12 cellular contexts compared by ENCODE assay signal in genomic region chr2:58553937-58554336, GRCh38.
DNase-seq lines count a peak whose midpoint lies in the region; ATAC-seq and TF ChIP-seq lines count a peak whose summit lies in the region.
"Had no signal": no experiment of that assay in that cellular context is flagged by ENCODE, and none has a peak within 500 bp of the region (broad histone marks: within the 10 kb centered on the region; RNA-seq: fewer than 3 reads in every experiment).

No MANE protein-coding gene starts in this region.

- no peaks in the 10 kb centered on the region for H3K4me1 ChIP-seq in SK-N-SH (ENCODE audit: control insufficient read depth in 1 of 2, insufficient read depth in 2 of 2, low read depth in 1 of 2, low read length in 1 of 2)
- H3K4me1 ChIP-seq: HAP-1, Peyer's patch had no signal

- ATAC-seq in GM21619 (IDR thresholded peaks at IDR 0.05; ENCODE audit: unreplicated experiment): peak; percentile 47

- H3K36me3 ChIP-seq in SK-N-SH (replicated peaks in 1 of 2; ENCODE audit: control insufficient read depth in 1 of 2, insufficient read depth in 2 of 2, low read length in 1 of 2): no peaks in the 10 kb centered on the region
- H3K36me3 ChIP-seq: HAP-1, Peyer's patch had no signal

- H3K79me2 ChIP-seq in SK-N-SH (ENCODE audit: insufficient read depth): no peaks in the 10 kb centered on the region

- no peaks in the 10 kb centered on the region for H3K27me3 ChIP-seq in SK-N-SH (ENCODE audit: insufficient read depth)
- H3K27me3 ChIP-seq: Peyer's patch had no signal

- H3K9ac ChIP-seq in SK-N-SH: no peak overlapping the region

- no peak overlapping the region for H3K4me2 ChIP-seq in SK-N-SH

- no peaks in the 10 kb centered on the region for H3K9me3 ChIP-seq in SK-N-SH
- H3K9me3 ChIP-seq: HAP-1, Peyer's patch had no signal

- no peaks in the 10 kb centered on the region for H3F3A ChIP-seq in SK-N-SH (replicated peaks; ENCODE audit: insufficient read depth)

- DNase-seq in D341Med (ENCODE audit: low spot score) (peak; percentile 33), SK-N-SH (no peak), kidney tubule cell (ENCODE audit: low spot score) (peak; percentile 17), SIG-M5 (lab: John Stamatoyannopoulos, UW) (no peak)
- DNase-seq in activated CD4-positive, alpha-beta T cell treated with anti-CD3 and anti-CD28 coated beads, Interleukin-2, amount 50 U/mL, for 1 hour: no peak
- DNase-seq in NK-92 treated with Interleukin-12 subunit alpha and Interleukin-12 subunit beta, amount 100 ng/mL, for 24 hours (lab: John Stamatoyannopoulos, UW): no peak
- DNase-seq in stimulated activated CD4-positive, alpha-beta T cell treated with anti-CD3 and anti-CD28 coated beads, Interleukin-15, amount 100 ng/mL, for 24 hours: no peak
- DNase-seq: activated CD4-positive, alpha-beta T cell treated with anti-CD3 and anti-CD28 coated beads, Interleukin-2, amount 10 ng/mL, durations not matched to agents 7 days and 5 days; Peyer's patch; stimulated activated CD8-positive, alpha-beta memory T cell treated with anti-CD3 and anti-CD28 coated beads, Interleukin-4, amount 100 ng/mL, for 48 hours had no signal

- H3K27ac ChIP-seq in SK-N-SH (ENCODE audit: low read depth in 2 of 2, low read length in 1 of 2): no peak overlapping the region
- H3K27ac ChIP-seq: Peyer's patch had no signal

- WGBS in SK-N-SH (ENCODE audit: low lambda C conversion rate): 39% methylated on average over 2 of the region's 2 CpGs

- CTCF ChIA-PET in SK-N-SH (lab: Yijun Ruan, JAX): interaction anchor here (1.0 to 1.7 kb wide), 6 partner anchors 18 to 796 kb away, joined by 3 to 5 read pairs (median 3); no protein-coding TSS in a partner anchor

- no peaks in the 10 kb centered on the region for H4K20me1 ChIP-seq in SK-N-SH (ENCODE audit: insufficient read depth)

- TF ChIP-seq CTCF in SK-N-SH (IDR thresholded peaks at IDR 0.05): no peak; the same call in 1 of the 2 replicates

- H2AFZ ChIP-seq in SK-N-SH (ENCODE audit: low read depth): no peak overlapping the region

- POLR2A ChIA-PET in SK-N-SH (lab: Yijun Ruan, JAX): no interaction called here

- H3K4me3 ChIP-seq in SK-N-SH (ENCODE audit: low read depth in 2 of 2, low read length in 1 of 2): no peak overlapping the region
- H3K4me3 ChIP-seq: HAP-1, Peyer's patch had no signal

- no peaks in the 10 kb centered on the region for H3K9me2 ChIP-seq in SK-N-SH

- no peak for TF ChIP-seq EP300 in SK-N-SH (IDR thresholded peaks at IDR 0.05; ENCODE audit: borderline replicate concordance in 1 of 2, low read depth in 1 of 2, low read length in 1 of 2)

- TF ChIP-seq RAD21 in SK-N-SH (IDR thresholded peaks at IDR 0.05; ENCODE audit: low read length): peak; percentile 50

TF ChIP-seq in SK-N-SH, 30 proteins besides CTCF, POLR2A, EP300 and RAD21:
- TF ChIP-seq CHD2 (IDR thresholded peaks at IDR 0.05; ENCODE audit: low read length, partially characterized antibody) (no peak), GATA2 (CRISPR knock-in tag; IDR thresholded peaks at IDR 0.05) (no peak), RXRA (IDR thresholded peaks at IDR 0.05; ENCODE audit: borderline replicate concordance, low read depth) (no peak), SMC3 (IDR thresholded peaks at IDR 0.05; ENCODE audit: low read depth, low read length) (peak; percentile 13; the same call in 1 of the 2 replicates)

Comparison
In these comparisons a context has a peak if more than half of its experiments do, and no peak if none do; other contexts are left out.
1. DNase-seq: peak in D341Med (single experiment) and kidney tubule cell (single experiment); none in SK-N-SH (single experiment), SIG-M5 (single experiment), activated CD4-positive, alpha-beta T cell treated with anti-CD3 and anti-CD28 coated beads, Interleukin-2, amount 50 U/mL, for 1 hour (single experiment), NK-92 treated with Interleukin-12 subunit alpha and Interleukin-12 subunit beta, amount 100 ng/mL, for 24 hours (single experiment) and stimulated activated CD4-positive, alpha-beta T cell treated with anti-CD3 and anti-CD28 coated beads, Interleukin-15, amount 100 ng/mL, for 24 hours (single experiment).